ENCODE assay signal across 24 cellular contexts in the genomic region with DNA sequence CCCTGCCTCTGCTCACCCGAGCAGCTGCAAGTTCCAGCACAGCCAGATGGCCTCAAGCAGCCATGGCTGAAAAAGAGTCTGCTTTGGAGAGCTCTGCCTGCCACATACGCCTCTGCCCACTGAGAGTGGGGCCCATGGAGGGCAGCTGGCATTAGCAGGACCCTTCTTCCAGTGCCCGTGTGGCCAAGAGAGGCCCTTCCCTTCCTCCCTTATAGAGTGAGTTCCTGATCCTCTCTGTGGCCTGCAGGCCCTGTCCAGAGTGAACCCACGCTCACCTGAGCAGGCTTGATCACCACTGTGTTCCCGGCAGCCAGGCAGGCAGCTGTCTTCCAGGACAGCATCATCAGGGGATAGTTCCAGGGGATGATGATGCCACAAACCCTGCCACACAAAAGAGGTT. TPM values are rescaled to one million over a fixed set of nuclear protein-coding genes. Genes with fewer than 3 reads are reported as not detected.
DNase-seq lines count a peak whose midpoint lies in the region; ATAC-seq and TF ChIP-seq lines count a peak whose summit lies in the region.
"Had no signal": no experiment of that assay in that cellular context is flagged by ENCODE, and none has a peak within 500 bp of the region (broad histone marks: within the 10 kb centered on the region; RNA-seq: fewer than 3 reads in every experiment).

No MANE protein-coding gene starts in this region.

- H3K9me3 ChIP-seq in neural progenitor cell (ENCODE audit: low read depth), result no peaks in the 10 kb centered on the region
- H3K9me3 ChIP-seq: SJCRH30 had no signal

- DNase-seq in Right ventricle myocardium superior, result peak; percentile 22
- DNase-seq in Right ventricle myocardium inferior (ENCODE audit: missing footprints), result no peak
- peak; percentile 1 for DNase-seq in effector CD4-positive, alpha-beta T cell
- DNase-seq in neural progenitor cell (ENCODE audit: low spot score), result no peak
- DNase-seq in ureter (ENCODE audit: low spot score), result peak; percentile 39
- no peak for DNase-seq in dermis blood vessel endothelial cell
- DNase-seq in RKO (ENCODE audit: low spot score), result no peak
- DNase-seq: activated CD4-positive, alpha-beta T cell treated with anti-CD3 and anti-CD28 coated beads for 4 hours; foreskin keratinocyte; HCEC 1CT; kidney glomerular epithelial cell; NCI-H1436 treated with DMSO at 0.1 percent for 48 hours; NCI-H2171 treated with DMSO at 0.1 percent for 48 hours; retina had no signal

- H3K9me3 Mint-ChIP-seq in neural progenitor cell, result no peaks in the 10 kb centered on the region
- H3K9me3 Mint-ChIP-seq: activated naive CD4-positive, alpha-beta T cell treated with anti-CD3 and anti-CD28 coated beads, Interleukin-2, amount 50 U/mL, for 72 hours; CD8-positive, alpha-beta memory T cell; dendritic cell treated with granulocyte-macrophage colony-stimulating factor and Interleukin-4, amounts not matched to agents 40 ng/mL and 50 ng/mL, for 4 days; stimulated activated memory B cell treated with anti-CD40 and anti-IgM and Interleukin-4, amounts not matched to agents 10 μg/mL and 1 μg/mL and 100 μg/mL, for 72 hours had no signal

- ATAC-seq in Right ventricle myocardium superior (ENCODE audit: poor library complexity) (no peak), Right ventricle myocardium inferior (no peak), HG03442 (IDR thresholded peaks at IDR 0.05; ENCODE audit: unreplicated experiment) (no peak)
- ATAC-seq: activated naive CD4-positive, alpha-beta T cell treated with anti-CD3 and anti-CD28 coated beads, Interleukin-2, amount 50 U/mL, for 72 hours; foreskin keratinocyte; stimulated activated memory B cell treated with anti-CD40 and anti-IgM and Interleukin-4, amounts not matched to agents 10 μg/mL and 1 μg/mL and 100 μg/mL, for 72 hours had no signal

- no peaks in the 10 kb centered on the region for H3F3A ChIP-seq in neural progenitor cell (ENCODE audit: low read depth)

- peaks cover 2% of the 10 kb centered on the region for H3K27me3 Mint-ChIP-seq in neural progenitor cell (ENCODE audit: insufficient read depth, low read depth)
- H3K27me3 Mint-ChIP-seq: brain had no signal

- H3K27ac ChIP-seq in neural progenitor cell, result no peak overlapping the region
- H3K27ac ChIP-seq: epithelial cell of prostate, foreskin keratinocyte, SJCRH30 had no signal

- H3K79me2 ChIP-seq in neural progenitor cell (ENCODE audit: low read depth), result no peaks in the 10 kb centered on the region

- H3K4me1 ChIP-seq in neural progenitor cell, result peaks cover 14% of the 10 kb centered on the region
- H3K4me1 ChIP-seq: foreskin keratinocyte, SJCRH30 had no signal

- H4K20me1 ChIP-seq in neural progenitor cell (ENCODE audit: low read depth), result no peaks in the 10 kb centered on the region

- no peak overlapping the region for H3K4me3 ChIP-seq in neural progenitor cell
- H3K4me3 ChIP-seq: SJCRH30 had no signal

- no peaks in the 10 kb centered on the region for H3K27me3 ChIP-seq in neural progenitor cell
- H3K27me3 ChIP-seq: foreskin keratinocyte had no signal

- H3K36me3 Mint-ChIP-seq in neural progenitor cell, result no peaks in the 10 kb centered on the region
- H3K36me3 Mint-ChIP-seq: activated naive CD4-positive, alpha-beta T cell treated with anti-CD3 and anti-CD28 coated beads, Interleukin-2, amount 50 U/mL, for 72 hours; brain; CD8-positive, alpha-beta memory T cell; stimulated activated memory B cell treated with anti-CD40 and anti-IgM and Interleukin-4, amounts not matched to agents 10 μg/mL and 1 μg/mL and 100 μg/mL, for 72 hours had no signal

- no peak for TF ChIP-seq CTCF in neural progenitor cell (IDR thresholded peaks at IDR 0.05)

- H3K9ac ChIP-seq in neural progenitor cell, result no peak overlapping the region

- H2AFZ ChIP-seq in neural progenitor cell (replicated peaks), result no peak overlapping the region

- no peak overlapping the region for H3K4me3 Mint-ChIP-seq in neural progenitor cell
- H3K4me3 Mint-ChIP-seq: brain; CD8-positive, alpha-beta memory T cell; dendritic cell treated with granulocyte-macrophage colony-stimulating factor and Interleukin-4, amounts not matched to agents 40 ng/mL and 50 ng/mL, for 4 days; stimulated activated memory B cell treated with anti-CD40 and anti-IgM and Interleukin-4, amounts not matched to agents 10 μg/mL and 1 μg/mL and 100 μg/mL, for 72 hours had no signal

- intact Hi-C loops in Right ventricle myocardium superior (cut with DNase I) (no loop called here), Right ventricle myocardium inferior (cut with DNase I) (no loop called here)

- H3K4me2 ChIP-seq in neural progenitor cell, result no peak overlapping the region

- peaks cover 12% of the 10 kb centered on the region for H3K4me1 Mint-ChIP-seq in neural progenitor cell
- H3K4me1 Mint-ChIP-seq: CD8-positive, alpha-beta memory T cell; stimulated activated memory B cell treated with anti-CD40 and anti-IgM and Interleukin-4, amounts not matched to agents 10 μg/mL and 1 μg/mL and 100 μg/mL, for 72 hours had no signal

- peak overlapping the region; percentile 84 for H3K27ac Mint-ChIP-seq in neural progenitor cell
- H3K27ac Mint-ChIP-seq: activated naive CD4-positive, alpha-beta T cell treated with anti-CD3 and anti-CD28 coated beads, Interleukin-2, amount 50 U/mL, for 72 hours; brain; CD8-positive, alpha-beta memory T cell; dendritic cell treated with granulocyte-macrophage colony-stimulating factor and Interleukin-4, amounts not matched to agents 40 ng/mL and 50 ng/mL, for 4 days; stimulated activated memory B cell treated with anti-CD40 and anti-IgM and Interleukin-4, amounts not matched to agents 10 μg/mL and 1 μg/mL and 100 μg/mL, for 72 hours had no signal

- H3K36me3 ChIP-seq in neural progenitor cell, result no peaks in the 10 kb centered on the region
- H3K36me3 ChIP-seq: SJCRH30 had no signal

RNA-seq across cellular contexts. Expression of a gene that starts 41.4 kb away (rescaled TPM):
- 34.7 TPM for total RNA-seq in Right ventricle myocardium superior
- 36.2 TPM for total RNA-seq in Right ventricle myocardium inferior
- total RNA-seq in neural progenitor cell (ENCODE audit: low replicate concordance), result 24.9 and 52.3 TPM in 2 replicates
- total RNA-seq in ureter, result 72.0 TPM
- total RNA-seq in dermis blood vessel endothelial cell, result 88.0 and 98.2 TPM in 2 replicates

RNA-seq across cellular contexts. Expression of a gene that starts 55.0 kb away (rescaled TPM):
- total RNA-seq in Right ventricle myocardium superior (21.5 TPM), Right ventricle myocardium inferior (23.1 TPM), neural progenitor cell (ENCODE audit: low replicate concordance) (0.31 and 0.60 TPM in 2 replicates), ureter (129 TPM), dermis blood vessel endothelial cell (not detected in 2 replicates)
- total RNA-seq: CD8-positive, alpha-beta memory T cell; OCI-LY7; T-helper 2 cell treated with Interferon-gamma antibody and Interleukin-4, amounts not matched to agents 100 ng/mL and 5 ng/mL, for 36 hours had no signal

Comparison
In these comparisons a context has a peak if more than half of its experiments do, and no peak if none do; other contexts are left out.
1. DNase-seq: peak in Right ventricle myocardium superior (single experiment), effector CD4-positive, alpha-beta T cell (single experiment) and ureter (single experiment); none in Right ventricle myocardium inferior (single experiment), neural progenitor cell (single experiment), dermis blood vessel endothelial cell (single experiment) and RKO (single experiment).
2. RNA of a gene that starts 55.0 kb away (total RNA-seq): 129 TPM in ureter (single experiment), 23.1 TPM in Right ventricle myocardium inferior (single experiment) and 21.5 TPM in Right ventricle myocardium superior (single experiment); 0.31 to 0.60 TPM in neural progenitor cell and not detected in dermis blood vessel endothelial cell; every median in the first group is over 10 times any median in the second.